ENCODE assay signal across 19 cellular contexts in genomic region chr10:96890580-96890979, GRCh38.
"Had no signal": no experiment of that assay in that cellular context is flagged by ENCODE, and none has a peak within 500 bp of the region (broad histone marks: within the 10 kb centered on the region; RNA-seq: fewer than 3 reads in every experiment).

No MANE protein-coding gene starts in this region.

- H3K27me3 ChIP-seq: esophagus muscularis mucosa, suprapubic skin, transverse colon had no signal

- H3K9me3 ChIP-seq: suprapubic skin had no signal

- H3K36me3 ChIP-seq: suprapubic skin had no signal

- ATAC-seq: activated CD8-positive, alpha-beta T cell treated with anti-CD3 and anti-CD28 coated beads for 36 hours; left cardiac atrium; stimulated activated naive CD8-positive, alpha-beta T cell treated with anti-CD3 and anti-CD28 coated beads, Interleukin-15, amount 100 ng/mL, for 72 hours; T-cell had no signal

- H3K4me3 ChIP-seq: esophagus muscularis mucosa, lung, suprapubic skin, transverse colon had no signal

- H3K4me3 Mint-ChIP-seq: activated CD4-positive, alpha-beta T cell treated with anti-CD3 and anti-CD28 coated beads, Interleukin-2, amount 10 ng/mL, durations not matched to agents 24 days and 14 days; activated CD8-positive, alpha-beta T cell treated with anti-CD3 and anti-CD28 coated beads for 36 hours; nephron progenitor cell; stimulated activated naive CD8-positive, alpha-beta T cell treated with anti-CD3 and anti-CD28 coated beads, Interleukin-15, amount 100 ng/mL, for 72 hours; T-cell had no signal

- H3K4me1 Mint-ChIP-seq: nephron progenitor cell had no signal

- H3K27me3 Mint-ChIP-seq: activated CD4-positive, alpha-beta T cell treated with anti-CD3 and anti-CD28 coated beads, Interleukin-2, amount 10 ng/mL, durations not matched to agents 24 days and 14 days; activated CD8-positive, alpha-beta T cell treated with anti-CD3 and anti-CD28 coated beads for 36 hours; progenitor cell of endocrine pancreas; stimulated activated naive CD8-positive, alpha-beta T cell treated with anti-CD3 and anti-CD28 coated beads, Interleukin-15, amount 100 ng/mL, for 72 hours; T-cell had no signal

- H3K27ac ChIP-seq: esophagus muscularis mucosa, suprapubic skin, transverse colon had no signal

- FAIRE-seq: endothelial cell of umbilical vein had no signal

- DNase-seq: activated CD4-positive, alpha-beta T cell treated with anti-CD3 and anti-CD28 coated beads, Interleukin-2, amount 10 ng/mL, durations not matched to agents 24 days and 14 days; activated CD8-positive, alpha-beta T cell treated with anti-CD3 and anti-CD28 coated beads for 36 hours; activated effector memory CD4-positive, alpha-beta T cell treated with Interleukin-2 at 50 U/mL for 16 hours; activated naive CD4-positive, alpha-beta T cell treated with anti-CD3 and anti-CD28 coated beads, Interleukin-2, amount 50 U/mL, for 16 hours; activated T-cell treated with anti-CD3 and anti-CD28 coated beads, Interleukin-2, amount 50 U/mL, for 48 hours; aorta; cerebellar nuclear complex; effector CD8-positive, alpha-beta T cell; left cardiac atrium; nephron progenitor cell; occipital lobe; stimulated activated naive CD8-positive, alpha-beta T cell treated with anti-CD3 and anti-CD28 coated beads, Interleukin-15, amount 100 ng/mL, for 72 hours; T-cell; transverse colon had no signal

- H3K27ac Mint-ChIP-seq: activated CD8-positive, alpha-beta T cell treated with anti-CD3 and anti-CD28 coated beads for 36 hours; nephron progenitor cell; T-cell had no signal
